1 cellular context compared by ENCODE assay signal in the genomic region with DNA sequence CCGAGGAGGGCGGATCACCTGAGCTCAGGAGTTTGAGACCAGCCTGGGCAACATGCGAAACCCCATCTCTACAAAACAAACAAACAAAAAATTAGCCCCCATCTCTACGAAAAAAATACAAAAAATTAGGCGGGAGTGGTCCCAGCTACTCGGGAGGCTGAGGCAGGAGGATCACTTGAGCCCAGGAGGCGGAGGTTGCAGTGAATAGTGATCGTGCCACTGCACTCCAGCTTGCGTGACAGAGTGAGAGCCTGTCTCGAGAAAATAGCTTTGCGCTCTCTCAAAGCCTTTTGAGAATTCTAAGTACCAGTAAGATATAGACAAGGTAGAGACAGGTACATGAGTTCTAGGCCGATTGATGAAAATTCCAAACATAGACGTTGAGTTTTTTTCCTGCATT.
TF ChIP-seq lines count a peak whose summit lies in the region.

No MANE protein-coding gene starts in this region.

TF ChIP-seq in K562, 482 proteins besides CTCF, POLR2A, EP300 and RAD21:
- no peak for TF ChIP-seq ZNF146 (CRISPR knock-in tag; IDR thresholded peaks at IDR 0.05; ENCODE audit: unreplicated experiment)
- no peak for TF ChIP-seq ASH1L (IDR thresholded peaks at IDR 0.05; ENCODE audit: borderline replicate concordance, low read depth, partially characterized antibody)
- TF ChIP-seq, protein P1, sequence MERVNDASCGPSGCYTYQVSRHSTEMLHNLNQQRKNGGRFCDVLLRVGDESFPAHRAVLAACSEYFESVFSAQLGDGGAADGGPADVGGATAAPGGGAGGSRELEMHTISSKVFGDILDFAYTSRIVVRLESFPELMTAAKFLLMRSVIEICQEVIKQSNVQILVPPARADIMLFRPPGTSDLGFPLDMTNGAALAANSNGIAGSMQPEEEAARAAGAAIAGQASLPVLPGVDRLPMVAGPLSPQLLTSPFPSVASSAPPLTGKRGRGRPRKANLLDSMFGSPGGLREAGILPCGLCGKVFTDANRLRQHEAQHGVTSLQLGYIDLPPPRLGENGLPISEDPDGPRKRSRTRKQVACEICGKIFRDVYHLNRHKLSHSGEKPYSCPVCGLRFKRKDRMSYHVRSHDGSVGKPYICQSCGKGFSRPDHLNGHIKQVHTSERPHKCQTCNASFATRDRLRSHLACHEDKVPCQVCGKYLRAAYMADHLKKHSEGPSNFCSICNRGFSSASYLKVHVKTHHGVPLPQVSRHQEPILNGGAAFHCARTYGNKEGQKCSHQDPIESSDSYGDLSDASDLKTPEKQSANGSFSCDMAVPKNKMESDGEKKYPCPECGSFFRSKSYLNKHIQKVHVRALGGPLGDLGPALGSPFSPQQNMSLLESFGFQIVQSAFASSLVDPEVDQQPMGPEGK (CRISPR knock-in tag; IDR thresholded peaks at IDR 0.05; ENCODE audit: borderline replicate concordance) = no peak
- no peak for TF ChIP-seq IRF9 (tag; IDR thresholded peaks at IDR 0.05)
- TF ChIP-seq FOXK2 (conservative IDR thresholded peaks at IDR 0.05 in 1 of 2, IDR thresholded peaks at IDR 0.05 in 1 of 2; ENCODE audit: low read depth in 2 of 2) = no peak
- TF ChIP-seq SAFB (IDR thresholded peaks at IDR 0.05; ENCODE audit: borderline replicate concordance, low read depth, low read length) = no peak
- no peak for TF ChIP-seq MTF1 (CRISPR knock-in tag; IDR thresholded peaks at IDR 0.05; ENCODE audit: borderline replicate concordance)
- TF ChIP-seq CAMTA2 (CRISPR knock-in tag; conservative IDR thresholded peaks at IDR 0.05) = no peak
- no peak for TF ChIP-seq BDP1 (IDR thresholded peaks at IDR 0.05; ENCODE audit: insufficient read depth, insufficient read length)
- no peak for TF ChIP-seq SIN3B (IDR thresholded peaks at IDR 0.05; ENCODE audit: low read depth)
- TF ChIP-seq, protein P2, sequence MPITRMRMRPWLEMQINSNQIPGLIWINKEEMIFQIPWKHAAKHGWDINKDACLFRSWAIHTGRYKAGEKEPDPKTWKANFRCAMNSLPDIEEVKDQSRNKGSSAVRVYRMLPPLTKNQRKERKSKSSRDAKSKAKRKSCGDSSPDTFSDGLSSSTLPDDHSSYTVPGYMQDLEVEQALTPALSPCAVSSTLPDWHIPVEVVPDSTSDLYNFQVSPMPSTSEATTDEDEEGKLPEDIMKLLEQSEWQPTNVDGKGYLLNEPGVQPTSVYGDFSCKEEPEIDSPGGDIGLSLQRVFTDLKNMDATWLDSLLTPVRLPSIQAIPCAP (CRISPR knock-in tag; IDR thresholded peaks at IDR 0.05; ENCODE audit: borderline replicate concordance) = no peak
- no peak for TF ChIP-seq ZNF778 (CRISPR knock-in tag; IDR thresholded peaks at IDR 0.05)
- no peak for TF ChIP-seq SLC30A9 (CRISPR knock-in tag; IDR thresholded peaks at IDR 0.05)
- no peak for TF ChIP-seq NR2C2 (CRISPR knock-in tag; IDR thresholded peaks at IDR 0.05)
- no peak for TF ChIP-seq NR2C2 (tag; IDR thresholded peaks at IDR 0.05)
- TF ChIP-seq ZC3H4 (CRISPR knock-in tag; IDR thresholded peaks at IDR 0.05; ENCODE audit: borderline replicate concordance) = no peak
- no peak for TF ChIP-seq ZBTB9 (CRISPR knock-in tag; IDR thresholded peaks at IDR 0.05)
- TF ChIP-seq KDM2B (CRISPR knock-in tag; IDR thresholded peaks at IDR 0.05) = no peak
- TF ChIP-seq FOS (IDR thresholded peaks at IDR 0.05; ENCODE audit: extremely low read depth, insufficient read length) = no peak
- no peak for TF ChIP-seq CHD2 (IDR thresholded peaks at IDR 0.05; ENCODE audit: low read depth, low read length)
- no peak for TF ChIP-seq YBX1 (IDR thresholded peaks at IDR 0.05)
